Comparison of ENCODE assay signal across 1 cellular context in genomic region chr2:75960134-75961009, GRCh38.
TF ChIP-seq lines count a peak whose summit lies in the region.

No MANE protein-coding gene starts in this region.

TF ChIP-seq in K562, 482 proteins besides CTCF, POLR2A, EP300 and RAD21 (continued from another document and continues in another):
- TF ChIP-seq ZNF512 (tag; IDR thresholded peaks at IDR 0.05) (no peak), ETS1 (conservative IDR thresholded peaks at IDR 0.05; ENCODE audit: control insufficient read depth, low read depth, low read length) (no peak), IFI16 (CRISPR knock-in tag; IDR thresholded peaks at IDR 0.05) (no peak), FOXA1 (IDR thresholded peaks at IDR 0.05; ENCODE audit: borderline replicate concordance) (no peak), GABPB2 (CRISPR knock-in tag; conservative IDR thresholded peaks at IDR 0.05) (no peak), SMAD2 (IDR thresholded peaks at IDR 0.05; ENCODE audit: low read depth, low read length) (no peak), SETDB1 (IDR thresholded peaks at IDR 0.05; ENCODE audit: low read length) (no peak), E2F3 (CRISPR knock-in tag; IDR thresholded peaks at IDR 0.05) (no peak), E2F8 (IDR thresholded peaks at IDR 0.05; ENCODE audit: low read depth, partially characterized antibody) (no peak), CTBP1 (IDR thresholded peaks at IDR 0.05; ENCODE audit: borderline replicate concordance) (no peak), ZNF740 (CRISPR knock-in tag; IDR thresholded peaks at IDR 0.05) (no peak), ZNF740 (tag; IDR thresholded peaks at IDR 0.05) (no peak), ZNF583 (CRISPR knock-in tag; IDR thresholded peaks at IDR 0.05) (no peak), ZEB2 (IDR thresholded peaks at IDR 0.05) (peak; percentile 21; the same call in 1 of the 2 replicates), ZBTB43 (CRISPR knock-in tag; IDR thresholded peaks at IDR 0.05) (no peak), ZFX (CRISPR knock-in tag; IDR thresholded peaks at IDR 0.05) (no peak), FOXK2 (conservative IDR thresholded peaks at IDR 0.05 in 1 of 2, IDR thresholded peaks at IDR 0.05 in 1 of 2; ENCODE audit: low read depth in 2 of 2) (peak in 1 of 2 experiments; percentile 79; a peak in 1 of 4 replicates), ZNF280B (CRISPR knock-in tag; IDR thresholded peaks at IDR 0.05) (no peak), CLOCK (CRISPR knock-in tag; IDR thresholded peaks at IDR 0.05; ENCODE audit: borderline replicate concordance) (no peak), CREBBP (IDR thresholded peaks at IDR 0.05; ENCODE audit: low read depth, low read length) (no peak), MAFF (IDR thresholded peaks at IDR 0.05; ENCODE audit: low read length) (no peak), MCM3 (IDR thresholded peaks at IDR 0.05) (no peak), RREB1 (CRISPR knock-in tag; IDR thresholded peaks at IDR 0.05) (no peak), GATAD2B (IDR thresholded peaks at IDR 0.05; ENCODE audit: borderline replicate concordance) (no peak), ZNF830 (CRISPR knock-in tag; IDR thresholded peaks at IDR 0.05) (no peak), TEAD4 (IDR thresholded peaks at IDR 0.05; ENCODE audit: low read length) (peak; percentile 76), TEAD4 (CRISPR knock-in tag; IDR thresholded peaks at IDR 0.05; ENCODE audit: borderline replicate concordance) (no peak), PRDM10 (IDR thresholded peaks at IDR 0.05; ENCODE audit: partially characterized antibody) (peak; percentile 97), SRSF3 (IDR thresholded peaks at IDR 0.05; ENCODE audit: insufficient read depth, low read length) (no peak), PRMT5 (CRISPR knock-in tag; IDR thresholded peaks at IDR 0.05) (no peak), U2AF2 (optimal IDR thresholded peaks at IDR 0.05; ENCODE audit: low read depth, low read length) (no peak), ILK (tag; IDR thresholded peaks at IDR 0.05; ENCODE audit: borderline replicate concordance, low read depth) (no peak), ZFP30 (CRISPR knock-in tag; IDR thresholded peaks at IDR 0.05; ENCODE audit: borderline replicate concordance) (no peak), KHSRP (IDR thresholded peaks at IDR 0.05) (no peak), PTBP1 (IDR thresholded peaks at IDR 0.05; ENCODE audit: low read depth, low read length) (no peak), MLX (CRISPR knock-in tag; conservative IDR thresholded peaks at IDR 0.05) (no peak), FOXJ3 (CRISPR knock-in tag; IDR thresholded peaks at IDR 0.05) (no peak), POLR2AphosphoS5 (IDR thresholded peaks at IDR 0.05; ENCODE audit: control insufficient read depth, insufficient read depth, low read depth, low read length) (no peak)
